Comparison of ENCODE assay signal across 2 cellular contexts in the genomic region with DNA sequence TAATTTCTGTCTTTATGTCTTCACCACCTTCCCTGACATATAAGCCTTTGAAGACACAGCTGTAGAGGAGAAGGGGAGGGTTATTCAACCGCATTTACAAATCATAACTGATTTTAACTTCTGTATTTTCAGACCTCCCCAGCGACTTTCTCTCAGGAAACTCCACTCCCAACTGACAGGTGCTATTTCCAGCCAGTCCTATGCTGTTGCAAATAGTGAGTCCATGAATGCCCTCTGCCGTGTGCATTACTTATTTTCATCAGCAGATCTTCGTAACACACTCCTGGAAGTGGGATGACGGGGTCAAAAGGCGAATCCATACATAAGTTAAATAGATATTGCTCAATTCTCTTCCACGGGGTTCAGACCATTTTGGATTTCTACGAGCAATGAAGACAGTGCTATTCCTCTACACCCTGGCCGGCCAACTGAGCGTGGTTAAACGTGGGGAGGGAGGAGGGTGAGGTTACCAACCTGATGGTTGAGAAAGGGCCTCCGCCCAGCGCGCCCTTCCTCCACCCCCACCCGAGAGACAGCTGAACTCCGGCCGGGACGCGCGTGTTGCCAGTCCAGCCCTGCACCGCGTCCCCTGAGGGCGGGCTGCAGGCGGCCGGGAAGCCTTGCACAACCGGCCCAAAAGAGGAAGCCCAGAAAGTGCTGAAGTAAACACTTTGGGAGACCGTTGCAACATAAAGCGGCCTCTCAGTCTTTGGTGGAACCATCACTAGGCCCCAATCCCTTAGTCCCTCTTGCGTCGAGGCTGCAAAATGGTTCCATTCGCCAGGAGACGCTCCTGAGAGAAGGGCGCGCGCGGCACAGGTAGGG.
A peak's percentile ranks its signal among the peaks of the same experiment; 100 is the strongest.
TF ChIP-seq lines count a peak whose summit lies in the region.

A gene with protein sequence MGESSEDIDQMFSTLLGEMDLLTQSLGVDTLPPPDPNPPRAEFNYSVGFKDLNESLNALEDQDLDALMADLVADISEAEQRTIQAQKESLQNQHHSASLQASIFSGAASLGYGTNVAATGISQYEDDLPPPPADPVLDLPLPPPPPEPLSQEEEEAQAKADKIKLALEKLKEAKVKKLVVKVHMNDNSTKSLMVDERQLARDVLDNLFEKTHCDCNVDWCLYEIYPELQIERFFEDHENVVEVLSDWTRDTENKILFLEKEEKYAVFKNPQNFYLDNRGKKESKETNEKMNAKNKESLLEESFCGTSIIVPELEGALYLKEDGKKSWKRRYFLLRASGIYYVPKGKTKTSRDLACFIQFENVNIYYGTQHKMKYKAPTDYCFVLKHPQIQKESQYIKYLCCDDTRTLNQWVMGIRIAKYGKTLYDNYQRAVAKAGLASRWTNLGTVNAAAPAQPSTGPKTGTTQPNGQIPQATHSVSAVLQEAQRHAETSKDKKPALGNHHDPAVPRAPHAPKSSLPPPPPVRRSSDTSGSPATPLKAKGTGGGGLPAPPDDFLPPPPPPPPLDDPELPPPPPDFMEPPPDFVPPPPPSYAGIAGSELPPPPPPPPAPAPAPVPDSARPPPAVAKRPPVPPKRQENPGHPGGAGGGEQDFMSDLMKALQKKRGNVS (plus strand): TSS at position 705 of the 825 bp plus-strand sequence. CDS start 53,986 bp downstream, outside the sequence.

TF ChIP-seq in WTC11, 78 proteins besides CTCF, POLR2A, EP300 and RAD21 (continued from another document):
- TF ChIP-seq, protein P1, sequence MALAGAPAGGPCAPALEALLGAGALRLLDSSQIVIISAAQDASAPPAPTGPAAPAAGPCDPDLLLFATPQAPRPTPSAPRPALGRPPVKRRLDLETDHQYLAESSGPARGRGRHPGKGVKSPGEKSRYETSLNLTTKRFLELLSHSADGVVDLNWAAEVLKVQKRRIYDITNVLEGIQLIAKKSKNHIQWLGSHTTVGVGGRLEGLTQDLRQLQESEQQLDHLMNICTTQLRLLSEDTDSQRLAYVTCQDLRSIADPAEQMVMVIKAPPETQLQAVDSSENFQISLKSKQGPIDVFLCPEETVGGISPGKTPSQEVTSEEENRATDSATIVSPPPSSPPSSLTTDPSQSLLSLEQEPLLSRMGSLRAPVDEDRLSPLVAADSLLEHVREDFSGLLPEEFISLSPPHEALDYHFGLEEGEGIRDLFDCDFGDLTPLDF (CRISPR knock-in tag; IDR thresholded peaks at IDR 0.05): no peak
- TF ChIP-seq CBFB (CRISPR knock-in tag; IDR thresholded peaks at IDR 0.05; ENCODE audit: low read depth) (no peak), RORB (CRISPR knock-in tag; IDR thresholded peaks at IDR 0.05) (no peak)
- TF ChIP-seq, protein P2, sequence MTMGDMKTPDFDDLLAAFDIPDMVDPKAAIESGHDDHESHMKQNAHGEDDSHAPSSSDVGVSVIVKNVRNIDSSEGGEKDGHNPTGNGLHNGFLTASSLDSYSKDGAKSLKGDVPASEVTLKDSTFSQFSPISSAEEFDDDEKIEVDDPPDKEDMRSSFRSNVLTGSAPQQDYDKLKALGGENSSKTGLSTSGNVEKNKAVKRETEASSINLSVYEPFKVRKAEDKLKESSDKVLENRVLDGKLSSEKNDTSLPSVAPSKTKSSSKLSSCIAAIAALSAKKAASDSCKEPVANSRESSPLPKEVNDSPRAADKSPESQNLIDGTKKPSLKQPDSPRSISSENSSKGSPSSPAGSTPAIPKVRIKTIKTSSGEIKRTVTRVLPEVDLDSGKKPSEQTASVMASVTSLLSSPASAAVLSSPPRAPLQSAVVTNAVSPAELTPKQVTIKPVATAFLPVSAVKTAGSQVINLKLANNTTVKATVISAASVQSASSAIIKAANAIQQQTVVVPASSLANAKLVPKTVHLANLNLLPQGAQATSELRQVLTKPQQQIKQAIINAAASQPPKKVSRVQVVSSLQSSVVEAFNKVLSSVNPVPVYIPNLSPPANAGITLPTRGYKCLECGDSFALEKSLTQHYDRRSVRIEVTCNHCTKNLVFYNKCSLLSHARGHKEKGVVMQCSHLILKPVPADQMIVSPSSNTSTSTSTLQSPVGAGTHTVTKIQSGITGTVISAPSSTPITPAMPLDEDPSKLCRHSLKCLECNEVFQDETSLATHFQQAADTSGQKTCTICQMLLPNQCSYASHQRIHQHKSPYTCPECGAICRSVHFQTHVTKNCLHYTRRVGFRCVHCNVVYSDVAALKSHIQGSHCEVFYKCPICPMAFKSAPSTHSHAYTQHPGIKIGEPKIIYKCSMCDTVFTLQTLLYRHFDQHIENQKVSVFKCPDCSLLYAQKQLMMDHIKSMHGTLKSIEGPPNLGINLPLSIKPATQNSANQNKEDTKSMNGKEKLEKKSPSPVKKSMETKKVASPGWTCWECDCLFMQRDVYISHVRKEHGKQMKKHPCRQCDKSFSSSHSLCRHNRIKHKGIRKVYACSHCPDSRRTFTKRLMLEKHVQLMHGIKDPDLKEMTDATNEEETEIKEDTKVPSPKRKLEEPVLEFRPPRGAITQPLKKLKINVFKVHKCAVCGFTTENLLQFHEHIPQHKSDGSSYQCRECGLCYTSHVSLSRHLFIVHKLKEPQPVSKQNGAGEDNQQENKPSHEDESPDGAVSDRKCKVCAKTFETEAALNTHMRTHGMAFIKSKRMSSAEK (CRISPR knock-in tag; IDR thresholded peaks at IDR 0.05; ENCODE audit: borderline replicate concordance): no peak

TF ChIP-seq in liver, 16 proteins besides CTCF, POLR2A, EP300 and RAD21 (continued from another document):
- TF ChIP-seq SP1 (IDR thresholded peaks at IDR 0.05) (peak; percentile 88), FOXA1 (IDR thresholded peaks at IDR 0.05) (peak; percentile 75), FOXA2 (IDR thresholded peaks at IDR 0.05) (peak; percentile 15), GABPA (IDR thresholded peaks at IDR 0.05 in 1 of 2, conservative IDR thresholded peaks at IDR 0.05 in 1 of 2) (peak in 1 of 2 donors; percentile 46), YY1 (IDR thresholded peaks at IDR 0.05) (peak; percentile 89), TAF1 (conservative IDR thresholded peaks at IDR 0.05) (peak; percentile 87), NR2F2 (IDR thresholded peaks at IDR 0.05) (no peak)
- TF ChIP-seq, protein P3, sequence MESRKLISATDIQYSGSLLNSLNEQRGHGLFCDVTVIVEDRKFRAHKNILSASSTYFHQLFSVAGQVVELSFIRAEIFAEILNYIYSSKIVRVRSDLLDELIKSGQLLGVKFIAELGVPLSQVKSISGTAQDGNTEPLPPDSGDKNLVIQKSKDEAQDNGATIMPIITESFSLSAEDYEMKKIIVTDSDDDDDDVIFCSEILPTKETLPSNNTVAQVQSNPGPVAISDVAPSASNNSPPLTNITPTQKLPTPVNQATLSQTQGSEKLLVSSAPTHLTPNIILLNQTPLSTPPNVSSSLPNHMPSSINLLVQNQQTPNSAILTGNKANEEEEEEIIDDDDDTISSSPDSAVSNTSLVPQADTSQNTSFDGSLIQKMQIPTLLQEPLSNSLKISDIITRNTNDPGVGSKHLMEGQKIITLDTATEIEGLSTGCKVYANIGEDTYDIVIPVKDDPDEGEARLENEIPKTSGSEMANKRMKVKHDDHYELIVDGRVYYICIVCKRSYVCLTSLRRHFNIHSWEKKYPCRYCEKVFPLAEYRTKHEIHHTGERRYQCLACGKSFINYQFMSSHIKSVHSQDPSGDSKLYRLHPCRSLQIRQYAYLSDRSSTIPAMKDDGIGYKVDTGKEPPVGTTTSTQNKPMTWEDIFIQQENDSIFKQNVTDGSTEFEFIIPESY (IDR thresholded peaks at IDR 0.05): peak; percentile 26
- TF ChIP-seq, protein P4, sequence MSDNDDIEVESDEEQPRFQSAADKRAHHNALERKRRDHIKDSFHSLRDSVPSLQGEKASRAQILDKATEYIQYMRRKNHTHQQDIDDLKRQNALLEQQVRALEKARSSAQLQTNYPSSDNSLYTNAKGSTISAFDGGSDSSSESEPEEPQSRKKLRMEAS (IDR thresholded peaks at IDR 0.05): peak; percentile 89
